In the genomic region with DNA sequence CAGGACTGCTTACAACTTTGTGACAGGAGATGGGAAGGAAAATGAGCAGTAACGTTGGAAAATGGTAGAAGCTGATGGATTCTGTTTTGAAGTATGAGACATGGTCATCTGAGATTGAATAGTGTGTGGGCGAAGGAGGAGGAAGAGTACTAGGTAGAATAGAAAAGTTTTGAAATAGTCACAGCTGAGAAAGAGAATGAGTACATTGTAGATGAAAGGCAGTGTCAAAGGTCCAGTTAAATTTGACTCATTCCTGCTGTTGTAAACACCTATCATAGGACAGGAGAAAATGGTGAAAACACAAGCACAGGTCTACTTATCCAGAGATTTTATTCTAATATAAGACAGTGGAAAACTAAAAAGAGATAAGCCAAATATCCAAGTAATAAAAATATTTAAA, we compare ENCODE assay signal across 37 cellular contexts. TPM values are rescaled to one million over a fixed set of nuclear protein-coding genes. Genes with fewer than 3 reads are reported as not detected.
"Had no signal": no experiment of that assay in that cellular context is flagged by ENCODE, and none has a peak within 500 bp of the region (broad histone marks: within the 10 kb centered on the region; RNA-seq: fewer than 3 reads in every experiment).

No MANE protein-coding gene starts in this region.

- H3K27ac ChIP-seq: ascending aorta, cardiac muscle cell, VCaP had no signal

- H3K9me3 ChIP-seq: ascending aorta had no signal

- H3K4me3 ChIP-seq: ascending aorta, cardiac muscle cell had no signal

- H3K36me3 ChIP-seq: ascending aorta, cardiac muscle cell had no signal

- H3K27ac Mint-ChIP-seq: activated B cell treated with CpG ODN at 0.5 μM for 24 hours; activated CD4-positive, alpha-beta memory T cell treated with anti-CD3 and anti-CD28 coated beads for 36 hours; activated CD4-positive, alpha-beta T cell treated with anti-CD3 and anti-CD28 coated beads, Interleukin-2, amount 10 ng/mL, durations not matched to agents 24 days and 14 days; activated CD8-positive, alpha-beta T cell treated with anti-CD3 and anti-CD28 coated beads for 36 hours; activated naive CD4-positive, alpha-beta T cell treated with anti-CD3 and anti-CD28 coated beads, Interleukin-2, amount 10 ng/mL, durations not matched to agents 7 days and 5 days; activated naive CD4-positive, alpha-beta T cell treated with anti-CD3 and anti-CD28 coated beads, Interleukin-2, amount 50 U/mL, for 24 hours; activated naive CD8-positive, alpha-beta T cell; activated naive CD8-positive, alpha-beta T cell treated with anti-CD3 and anti-CD28 coated beads, Interleukin-2, amount 10 ng/mL, durations not matched to agents 7 days and 5 days; activated naive CD8-positive, alpha-beta T cell treated with anti-CD3 and anti-CD28 coated beads, Interleukin-2, amount 50 U/mL, for 24 hours; activated T-cell treated with anti-CD3 and anti-CD28 coated beads, Interleukin-2, amount 50 U/mL, for 72 hours; activated T-helper 1 cell treated with anti-CD3 and anti-CD28 coated beads, Interleukin-12 subunit alpha, Interleukin-12 subunit beta, Interleukin-2, Interleukin-4 antibody, amounts not matched to agents 30 ng/mL and 10 ng/mL and 1 ng/mL, durations not matched to agents 14 hours and 24 hours and 36 hours; activated T-helper 17 cell treated with anti-CD3 and anti-CD28 coated beads, Interleukin-2, amount 50 U/mL, for 72 hours; brain; T-helper 1 cell treated with Interleukin-12 subunit alpha and Interleukin-12 subunit beta and Interleukin-4 antibody, amounts not matched to agents 30 μg/mL and 1 μg/mL, for 36 hours; T-helper 2 cell treated with Interferon-gamma antibody and Interleukin-4, amounts not matched to agents 5 μg/mL and 100 μg/mL, for 36 hours had no signal

- FAIRE-seq: bronchial epithelial cell had no signal

- H3K27me3 Mint-ChIP-seq: activated B cell treated with CpG ODN at 0.5 μM for 24 hours; activated CD4-positive, alpha-beta memory T cell treated with anti-CD3 and anti-CD28 coated beads for 36 hours; activated CD4-positive, alpha-beta T cell treated with anti-CD3 and anti-CD28 coated beads, Interleukin-2, amount 10 ng/mL, durations not matched to agents 24 days and 14 days; activated naive CD4-positive, alpha-beta T cell treated with anti-CD3 and anti-CD28 coated beads, Interleukin-2, amount 10 ng/mL, durations not matched to agents 7 days and 5 days; activated naive CD4-positive, alpha-beta T cell treated with anti-CD3 and anti-CD28 coated beads, Interleukin-2, amount 50 U/mL, for 24 hours; activated naive CD8-positive, alpha-beta T cell; activated naive CD8-positive, alpha-beta T cell treated with anti-CD3 and anti-CD28 coated beads, Interleukin-2, amount 10 ng/mL, durations not matched to agents 7 days and 5 days; activated naive CD8-positive, alpha-beta T cell treated with anti-CD3 and anti-CD28 coated beads, Interleukin-2, amount 50 U/mL, for 24 hours; activated T-helper 17 cell treated with anti-CD3 and anti-CD28 coated beads, Interleukin-2, amount 50 U/mL, for 72 hours had no signal

- H3K27me3 ChIP-seq: ascending aorta, cardiac muscle cell had no signal

- H3K4me3 Mint-ChIP-seq: activated B cell treated with CpG ODN at 0.5 μM for 24 hours; activated CD4-positive, alpha-beta memory T cell treated with anti-CD3 and anti-CD28 coated beads for 36 hours; activated CD4-positive, alpha-beta T cell treated with anti-CD3 and anti-CD28 coated beads, Interleukin-2, amount 10 ng/mL, durations not matched to agents 24 days and 14 days; activated CD8-positive, alpha-beta T cell treated with anti-CD3 and anti-CD28 coated beads for 36 hours; activated naive CD4-positive, alpha-beta T cell treated with anti-CD3 and anti-CD28 coated beads, Interleukin-2, amount 10 ng/mL, durations not matched to agents 7 days and 5 days; activated naive CD4-positive, alpha-beta T cell treated with anti-CD3 and anti-CD28 coated beads, Interleukin-2, amount 50 U/mL, for 24 hours; activated naive CD8-positive, alpha-beta T cell; activated naive CD8-positive, alpha-beta T cell treated with anti-CD3 and anti-CD28 coated beads, Interleukin-2, amount 10 ng/mL, durations not matched to agents 7 days and 5 days; activated naive CD8-positive, alpha-beta T cell treated with anti-CD3 and anti-CD28 coated beads, Interleukin-2, amount 50 U/mL, for 24 hours; activated T-cell treated with anti-CD3 and anti-CD28 coated beads, Interleukin-2, amount 50 U/mL, for 4 hours; activated T-cell treated with anti-CD3 and anti-CD28 coated beads, Interleukin-2, amount 50 U/mL, for 72 hours; activated T-helper 1 cell treated with anti-CD3 and anti-CD28 coated beads, Interleukin-12 subunit alpha, Interleukin-12 subunit beta, Interleukin-2, Interleukin-4 antibody, amounts not matched to agents 30 ng/mL and 10 ng/mL and 1 ng/mL, durations not matched to agents 14 hours and 24 hours and 36 hours; activated T-helper 17 cell treated with anti-CD3 and anti-CD28 coated beads, Interleukin-2, amount 50 U/mL, for 72 hours; brain; T-helper 1 cell treated with Interleukin-12 subunit alpha and Interleukin-12 subunit beta and Interleukin-4 antibody, amounts not matched to agents 30 μg/mL and 1 μg/mL, for 36 hours; T-helper 2 cell treated with Interferon-gamma antibody and Interleukin-4, amounts not matched to agents 5 μg/mL and 100 μg/mL, for 36 hours had no signal

- H3K4me1 ChIP-seq: ascending aorta had no signal

- H3K9me3 Mint-ChIP-seq: activated B cell treated with CpG ODN at 0.5 μM for 24 hours; activated CD4-positive, alpha-beta memory T cell treated with anti-CD3 and anti-CD28 coated beads for 36 hours; activated CD4-positive, alpha-beta T cell treated with anti-CD3 and anti-CD28 coated beads, Interleukin-2, amount 10 ng/mL, durations not matched to agents 24 days and 14 days; activated CD8-positive, alpha-beta T cell treated with anti-CD3 and anti-CD28 coated beads for 36 hours; activated naive CD4-positive, alpha-beta T cell treated with anti-CD3 and anti-CD28 coated beads, Interleukin-2, amount 10 ng/mL, durations not matched to agents 7 days and 5 days; activated naive CD4-positive, alpha-beta T cell treated with anti-CD3 and anti-CD28 coated beads, Interleukin-2, amount 50 U/mL, for 24 hours; activated naive CD8-positive, alpha-beta T cell treated with anti-CD3 and anti-CD28 coated beads, Interleukin-2, amount 10 ng/mL, durations not matched to agents 7 days and 5 days; activated naive CD8-positive, alpha-beta T cell treated with anti-CD3 and anti-CD28 coated beads, Interleukin-2, amount 50 U/mL, for 24 hours; activated T-cell treated with anti-CD3 and anti-CD28 coated beads, Interleukin-2, amount 50 U/mL, for 4 hours; activated T-cell treated with anti-CD3 and anti-CD28 coated beads, Interleukin-2, amount 50 U/mL, for 72 hours; activated T-helper 1 cell treated with anti-CD3 and anti-CD28 coated beads, Interleukin-12 subunit alpha, Interleukin-12 subunit beta, Interleukin-2, Interleukin-4 antibody, amounts not matched to agents 30 ng/mL and 10 ng/mL and 1 ng/mL, durations not matched to agents 14 hours and 24 hours and 36 hours; activated T-helper 17 cell treated with anti-CD3 and anti-CD28 coated beads, Interleukin-2, amount 50 U/mL, for 72 hours; brain; T-helper 1 cell treated with Interleukin-12 subunit alpha and Interleukin-12 subunit beta and Interleukin-4 antibody, amounts not matched to agents 30 μg/mL and 1 μg/mL, for 36 hours; T-helper 2 cell treated with Interferon-gamma antibody and Interleukin-4, amounts not matched to agents 5 μg/mL and 100 μg/mL, for 36 hours had no signal

- ATAC-seq: activated CD8-positive, alpha-beta T cell treated with anti-CD3 and anti-CD28 coated beads for 36 hours; activated naive CD8-positive, alpha-beta T cell treated with anti-CD3 and anti-CD28 coated beads, Interleukin-2, amount 50 U/mL, for 24 hours; activated T-cell treated with anti-CD3 and anti-CD28 coated beads, Interleukin-2, amount 50 U/mL, for 4 hours; activated T-cell treated with anti-CD3 and anti-CD28 coated beads, Interleukin-2, amount 50 U/mL, for 72 hours; activated T-helper 17 cell treated with anti-CD3 and anti-CD28 coated beads, Interleukin-2, amount 50 U/mL, for 72 hours had no signal

- DNase-seq: activated B cell treated with CpG ODN at 0.5 μM for 24 hours; activated CD4-positive, alpha-beta memory T cell treated with anti-CD3 and anti-CD28 coated beads for 36 hours; activated CD4-positive, alpha-beta T cell treated with anti-CD3 and anti-CD28 coated beads for 4 hours; activated CD4-positive, alpha-beta T cell treated with anti-CD3 and anti-CD28 coated beads, Interleukin-2, amount 10 ng/mL, durations not matched to agents 24 days and 14 days; activated CD4-positive, alpha-beta T cell treated with anti-CD3 and anti-CD28 coated beads, Interleukin-2, amount 50 U/mL, for 1 hour; activated CD4-positive, alpha-beta T cell treated with anti-CD3 and anti-CD28 coated beads, Interleukin-2, amount 50 U/mL, for 4 hours; activated CD4-positive, CD25-positive, alpha-beta regulatory T cell treated with anti-CD3 and anti-CD28 coated beads, Interleukin-2, amount 50 U/mL, for 72 hours; activated CD8-positive, alpha-beta memory T cell treated with anti-CD3 and anti-CD28 coated beads, Interleukin-2, amount 50 U/mL, for 4 hours; activated CD8-positive, alpha-beta T cell treated with anti-CD3 and anti-CD28 coated beads for 36 hours; activated gamma-delta T cell; activated naive CD4-positive, alpha-beta T cell treated with anti-CD3 and anti-CD28 coated beads, Interleukin-2, amount 10 ng/mL, durations not matched to agents 7 days and 5 days; activated naive CD4-positive, alpha-beta T cell treated with Interleukin-2 at 50 U/mL for 16 hours; activated naive CD8-positive, alpha-beta T cell treated with anti-CD3 and anti-CD28 coated beads, Interleukin-2, amount 10 ng/mL, durations not matched to agents 7 days and 5 days; activated naive CD8-positive, alpha-beta T cell treated with anti-CD3 and anti-CD28 coated beads, Interleukin-2, amount 50 U/mL, for 24 hours; activated T-cell treated with anti-CD3 and anti-CD28 coated beads for 4 hours; activated T-cell treated with anti-CD3 and anti-CD28 coated beads, Interleukin-2, amount 50 U/mL, for 1 hour; activated T-cell treated with anti-CD3 and anti-CD28 coated beads, Interleukin-2, amount 50 U/mL, for 4 hours; activated T-cell treated with anti-CD3 and anti-CD28 coated beads, Interleukin-2, amount 50 U/mL, for 72 hours; amygdala; anterior cingulate cortex; central memory CD4-positive, alpha-beta T cell; T-helper 1 cell; T-helper 2 cell; T-helper 9 cell had no signal

- H3K36me3 Mint-ChIP-seq: activated CD4-positive, alpha-beta memory T cell treated with anti-CD3 and anti-CD28 coated beads for 36 hours; activated naive CD4-positive, alpha-beta T cell treated with anti-CD3 and anti-CD28 coated beads, Interleukin-2, amount 10 ng/mL, durations not matched to agents 7 days and 5 days; activated naive CD4-positive, alpha-beta T cell treated with anti-CD3 and anti-CD28 coated beads, Interleukin-2, amount 50 U/mL, for 24 hours; activated naive CD8-positive, alpha-beta T cell; activated naive CD8-positive, alpha-beta T cell treated with anti-CD3 and anti-CD28 coated beads, Interleukin-2, amount 10 ng/mL, durations not matched to agents 7 days and 5 days; brain had no signal

- H3K4me1 Mint-ChIP-seq: activated B cell treated with CpG ODN at 0.5 μM for 24 hours; activated CD4-positive, alpha-beta T cell treated with anti-CD3 and anti-CD28 coated beads, Interleukin-2, amount 10 ng/mL, durations not matched to agents 24 days and 14 days; activated naive CD4-positive, alpha-beta T cell treated with anti-CD3 and anti-CD28 coated beads, Interleukin-2, amount 10 ng/mL, durations not matched to agents 7 days and 5 days; activated naive CD4-positive, alpha-beta T cell treated with anti-CD3 and anti-CD28 coated beads, Interleukin-2, amount 50 U/mL, for 24 hours; activated naive CD8-positive, alpha-beta T cell treated with anti-CD3 and anti-CD28 coated beads, Interleukin-2, amount 10 ng/mL, durations not matched to agents 7 days and 5 days; activated naive CD8-positive, alpha-beta T cell treated with anti-CD3 and anti-CD28 coated beads, Interleukin-2, amount 50 U/mL, for 24 hours; activated T-helper 17 cell treated with anti-CD3 and anti-CD28 coated beads, Interleukin-2, amount 50 U/mL, for 72 hours; brain had no signal

RNA-seq across cellular contexts. Expression of gene CFHR3, which starts 56.8 kb away (rescaled TPM):
- total RNA-seq: activated B cell treated with CpG ODN at 0.5 μM for 24 hours; activated CD4-positive, alpha-beta memory T cell treated with anti-CD3 and anti-CD28 coated beads for 36 hours; activated CD4-positive, alpha-beta T cell treated with anti-CD3 and anti-CD28 coated beads, Interleukin-2, amount 10 ng/mL, durations not matched to agents 24 days and 14 days; activated CD8-positive, alpha-beta memory T cell treated with anti-CD3 and anti-CD28 coated beads for 36 hours; activated CD8-positive, alpha-beta T cell treated with anti-CD3 and anti-CD28 coated beads for 36 hours; activated naive CD8-positive, alpha-beta T cell treated with anti-CD3 and anti-CD28 coated beads, Interleukin-2, amount 10 ng/mL, durations not matched to agents 7 days and 5 days; activated T-cell treated with anti-CD3 and anti-CD28 coated beads, Interleukin-2, amount 50 U/mL, for 72 hours; activated T-helper 1 cell treated with anti-CD3 and anti-CD28 coated beads, Interleukin-12 subunit alpha, Interleukin-12 subunit beta, Interleukin-2, Interleukin-4 antibody, amounts not matched to agents 30 ng/mL and 10 ng/mL and 1 ng/mL, durations not matched to agents 14 hours and 24 hours and 36 hours; activated T-helper 17 cell treated with anti-CD3 and anti-CD28 coated beads, Interleukin-2, amount 50 U/mL, for 72 hours; ascending aorta; bronchial epithelial cell; cerebellum had no signal
- polyA plus RNA-seq: cardiac muscle cell had no signal
